In genomic region chr16:129075-129474, GRCh38 we compare ENCODE assay signal across 25 cellular contexts. TPM values are rescaled to one million over a fixed set of nuclear protein-coding genes. Genes with fewer than 3 reads are reported as not detected.
DNase-seq lines count a peak whose midpoint lies in the region; ATAC-seq and TF ChIP-seq lines count a peak whose summit lies in the region.
"Had no signal": no experiment of that assay in that cellular context is flagged by ENCODE, and none has a peak within 500 bp of the region (broad histone marks: within the 10 kb centered on the region; RNA-seq: fewer than 3 reads in every experiment).

No MANE protein-coding gene starts in this region.

- H3K36me3 Mint-ChIP-seq in CD8-positive, alpha-beta T cell: peaks cover 14% of the 10 kb centered on the region
- H3K36me3 Mint-ChIP-seq in activated CD8-positive, alpha-beta T cell treated with anti-CD3 and anti-CD28 coated beads, Interleukin-2, amount 10 ng/mL, durations not matched to agents 7 days and 5 days (ENCODE audit: low read depth): peaks cover 4% of the 10 kb centered on the region
- no peaks in the 10 kb centered on the region for H3K36me3 Mint-ChIP-seq in natural killer cell treated with Interleukin-12 subunit alpha and Interleukin-12 subunit beta and Interleukin-15 and Interleukin-18, amount 100 ng/mL, for 72 hours
- H3K36me3 Mint-ChIP-seq in HFFc6 (ENCODE audit: low read depth): peaks cover 4% of the 10 kb centered on the region; the same call in 1 of the 2 replicates

- no peaks in the 10 kb centered on the region for H3K27me3 ChIP-seq in CD8-positive, alpha-beta T cell (ENCODE audit: insufficient read depth, low read length)
- no peaks in the 10 kb centered on the region for H3K27me3 ChIP-seq in Peyer's patch
- H3K27me3 ChIP-seq: BLaER1 treated with 17β-estradiol and CSF1 and Interleukin-3, amounts not matched to agents 10 nM and 100 nM had no signal

- POLR2A ChIA-PET in CD8-positive, alpha-beta T cell (lab: Charles Lee): no interaction called here
- POLR2A ChIA-PET in activated CD8-positive, alpha-beta T cell treated with anti-CD3 and anti-CD28 coated beads, Interleukin-2, amount 10 ng/mL, durations not matched to agents 7 days and 5 days (lab: Charles Lee): interaction anchor here (0.6 kb wide), 1 partner anchor 81 kb away, joined by 3 read pairs; no protein-coding TSS in a partner anchor

- H3K9me3 ChIP-seq in CD8-positive, alpha-beta T cell (ENCODE audit: low read length): no peaks in the 10 kb centered on the region
- no peaks in the 10 kb centered on the region for H3K9me3 ChIP-seq in Peyer's patch
- H3K9me3 ChIP-seq: BLaER1 treated with 17β-estradiol and CSF1 and Interleukin-3, amounts not matched to agents 10 nM and 100 nM had no signal

- DNase-seq in CD8-positive, alpha-beta T cell: no peak
- DNase-seq in Jurkat, Clone E6-1 (ENCODE audit: low read depth, low spot score): peak; percentile 53
- DNase-seq in activated CD8-positive, alpha-beta T cell treated with anti-CD3 and anti-CD28 coated beads, Interleukin-2, amount 10 ng/mL, durations not matched to agents 7 days and 5 days: no peak
- DNase-seq in natural killer cell treated with Interleukin-12 subunit alpha and Interleukin-12 subunit beta and Interleukin-15 and Interleukin-18, amount 100 ng/mL, for 72 hours (ENCODE audit: low spot score): no peak
- DNase-seq in HFFc6 (no peak), GM10266 (ENCODE audit: extremely low spot score) (no peak), Peyer's patch (no peak)
- no peak for DNase-seq in stimulated activated CD8-positive, alpha-beta memory T cell treated with anti-CD3 and anti-CD28 coated beads, Interleukin-4, amount 100 ng/mL, for 48 hours
- DNase-seq: DMS79 treated with DMSO at 0.1 percent for 48 hours, GM23248, HCEC 1CT, NCI-H1092 treated with DMSO at 0.1 percent for 48 hours, NCI-H146, NCI-H2081, NCI-H2171 treated with DMSO at 0.1 percent for 48 hours, NCI-H446 treated with DMSO at 0.1 percent for 48 hours, NCI-H69, SHP77 had no signal

- TF ChIP-seq CTCF in CD8-positive, alpha-beta T cell (IDR thresholded peaks at IDR 0.05): no peak
- TF ChIP-seq CTCF in HFFc6 (IDR thresholded peaks at IDR 0.05) (no peak), GM10266 (IDR thresholded peaks at IDR 0.05; ENCODE audit: control insufficient read depth, insufficient read depth, low read depth, missing control alignments) (no peak), Peyer's patch (IDR thresholded peaks at IDR 0.05) (no peak)

- no peak for TF ChIP-seq POLR2A in Peyer's patch (IDR thresholded peaks at IDR 0.05)

- H3K27me3 Mint-ChIP-seq in CD8-positive, alpha-beta T cell (ENCODE audit: low read depth): no peaks in the 10 kb centered on the region
- H3K27me3 Mint-ChIP-seq in activated CD8-positive, alpha-beta T cell treated with anti-CD3 and anti-CD28 coated beads, Interleukin-2, amount 10 ng/mL, durations not matched to agents 7 days and 5 days (ENCODE audit: low read depth): no peaks in the 10 kb centered on the region
- no peaks in the 10 kb centered on the region for H3K27me3 Mint-ChIP-seq in natural killer cell treated with Interleukin-12 subunit alpha and Interleukin-12 subunit beta and Interleukin-15 and Interleukin-18, amount 100 ng/mL, for 72 hours
- H3K27me3 Mint-ChIP-seq in HFFc6 (ENCODE audit: insufficient read depth): no peaks in the 10 kb centered on the region; the same call in 1 of the 2 replicates
- H3K27me3 Mint-ChIP-seq: IgD-negative memory B cell had no signal

- intact Hi-C loops in CD8-positive, alpha-beta T cell (cut with DNase I, micrococcal nuclease): no loop called here

- peaks cover 36% of the 10 kb centered on the region for H3K4me1 Mint-ChIP-seq in CD8-positive, alpha-beta T cell (ENCODE audit: low read depth)
- H3K4me1 Mint-ChIP-seq in activated CD8-positive, alpha-beta T cell treated with anti-CD3 and anti-CD28 coated beads, Interleukin-2, amount 10 ng/mL, durations not matched to agents 7 days and 5 days (ENCODE audit: low read depth): peaks cover 27% of the 10 kb centered on the region
- H3K4me1 Mint-ChIP-seq in natural killer cell treated with Interleukin-12 subunit alpha and Interleukin-12 subunit beta and Interleukin-15 and Interleukin-18, amount 100 ng/mL, for 72 hours (ENCODE audit: low read depth in 2 of 2): peaks cover 32 to 38% of the 10 kb centered on the region in 2 donors
- peaks cover 10% of the 10 kb centered on the region for H3K4me1 Mint-ChIP-seq in HFFc6 (ENCODE audit: low read depth)

- H3K36me3 ChIP-seq in CD8-positive, alpha-beta T cell (ENCODE audit: insufficient read depth, low read length): no peaks in the 10 kb centered on the region
- no peaks in the 10 kb centered on the region for H3K36me3 ChIP-seq in Peyer's patch

- H3K4me3 Mint-ChIP-seq in CD8-positive, alpha-beta T cell: no peak overlapping the region
- no peak overlapping the region for H3K4me3 Mint-ChIP-seq in activated CD8-positive, alpha-beta T cell treated with anti-CD3 and anti-CD28 coated beads, Interleukin-2, amount 10 ng/mL, durations not matched to agents 7 days and 5 days
- no peak overlapping the region for H3K4me3 Mint-ChIP-seq in natural killer cell treated with Interleukin-12 subunit alpha and Interleukin-12 subunit beta and Interleukin-15 and Interleukin-18, amount 100 ng/mL, for 72 hours
- H3K4me3 Mint-ChIP-seq in HFFc6: no peak overlapping the region
- H3K4me3 Mint-ChIP-seq: IgD-negative memory B cell had no signal

- H3K4me3 ChIP-seq in CD8-positive, alpha-beta T cell (ENCODE audit: low read depth, low read length): no peak overlapping the region
- no peak overlapping the region for H3K4me3 ChIP-seq in Jurkat, Clone E6-1 (ENCODE audit: low read length)
- no peak overlapping the region for H3K4me3 ChIP-seq in Peyer's patch
- H3K4me3 ChIP-seq: BLaER1 treated with 17β-estradiol and CSF1 and Interleukin-3, amounts not matched to agents 10 nM and 100 nM; GM23248; SK-N-MC had no signal

- H3K4me1 ChIP-seq in CD8-positive, alpha-beta T cell (ENCODE audit: insufficient read depth, low read length): peaks cover 12% of the 10 kb centered on the region
- no peaks in the 10 kb centered on the region for H3K4me1 ChIP-seq in Peyer's patch

- peak overlapping the region; percentile 39 for H3K27ac Mint-ChIP-seq in CD8-positive, alpha-beta T cell
- no peak overlapping the region for H3K27ac Mint-ChIP-seq in activated CD8-positive, alpha-beta T cell treated with anti-CD3 and anti-CD28 coated beads, Interleukin-2, amount 10 ng/mL, durations not matched to agents 7 days and 5 days
- peak overlapping the region; percentile 21 to 54 for H3K27ac Mint-ChIP-seq in natural killer cell treated with Interleukin-12 subunit alpha and Interleukin-12 subunit beta and Interleukin-15 and Interleukin-18, amount 100 ng/mL, for 72 hours
- H3K27ac Mint-ChIP-seq in HFFc6: no peak overlapping the region
- H3K27ac Mint-ChIP-seq: IgD-negative memory B cell had no signal

- CTCF ChIA-PET in CD8-positive, alpha-beta T cell (lab: Charles Lee): interaction anchor here (1.0 to 2.6 kb wide), 4 partner anchors 12 to 233 kb away, joined by 3 to 5 read pairs (median 4); no protein-coding TSS in a partner anchor
- CTCF ChIA-PET in activated CD8-positive, alpha-beta T cell treated with anti-CD3 and anti-CD28 coated beads, Interleukin-2, amount 10 ng/mL, durations not matched to agents 7 days and 5 days (lab: Charles Lee): interaction anchor here (1.3 kb wide), 1 partner anchor 22 kb away, joined by 4 read pairs; no protein-coding TSS in a partner anchor

- no peaks in the 10 kb centered on the region for H3K9me3 Mint-ChIP-seq in CD8-positive, alpha-beta T cell
- H3K9me3 Mint-ChIP-seq in activated CD8-positive, alpha-beta T cell treated with anti-CD3 and anti-CD28 coated beads, Interleukin-2, amount 10 ng/mL, durations not matched to agents 7 days and 5 days (ENCODE audit: insufficient read depth): no peaks in the 10 kb centered on the region
- no peaks in the 10 kb centered on the region for H3K9me3 Mint-ChIP-seq in natural killer cell treated with Interleukin-12 subunit alpha and Interleukin-12 subunit beta and Interleukin-15 and Interleukin-18, amount 100 ng/mL, for 72 hours
- H3K9me3 Mint-ChIP-seq in HFFc6: no peaks in the 10 kb centered on the region
- H3K9me3 Mint-ChIP-seq: IgD-negative memory B cell had no signal

- H3K27ac ChIP-seq in CD8-positive, alpha-beta T cell (ENCODE audit: low read depth, low read length): no peak overlapping the region
- H3K27ac ChIP-seq in Peyer's patch: no peak overlapping the region
- H3K27ac ChIP-seq: BLaER1 treated with 17β-estradiol and CSF1 and Interleukin-3, amounts not matched to agents 10 nM and 100 nM; GM23248; SK-N-MC had no signal

- no peak for ATAC-seq in CD8-positive, alpha-beta T cell
- ATAC-seq in activated CD8-positive, alpha-beta T cell treated with anti-CD3 and anti-CD28 coated beads, Interleukin-2, amount 10 ng/mL, durations not matched to agents 7 days and 5 days: peak; percentile 55
- ATAC-seq in natural killer cell treated with Interleukin-12 subunit alpha and Interleukin-12 subunit beta and Interleukin-15 and Interleukin-18, amount 100 ng/mL, for 72 hours: peak in 1 of 2 donors; percentile 48

RNA-seq across cellular contexts. Expression of gene NPRL3, which starts 9.4 kb away (rescaled TPM):
- 10 to 100 TPM; 21.5 to 24.5 TPM for total RNA-seq in CD8-positive, alpha-beta T cell
- 32.0 TPM for polyA plus RNA-seq in Jurkat, Clone E6-1 (2012; ENCODE audit: insufficient read depth, insufficient read length)
- total RNA-seq in activated CD8-positive, alpha-beta T cell treated with anti-CD3 and anti-CD28 coated beads, Interleukin-2, amount 10 ng/mL, durations not matched to agents 7 days and 5 days: 10 to 100 TPM; 30.8 to 36.8 TPM
- 10 to 100 TPM; 33.3 to 68.5 TPM for total RNA-seq in natural killer cell treated with Interleukin-12 subunit alpha and Interleukin-12 subunit beta and Interleukin-15 and Interleukin-18, amount 100 ng/mL, for 72 hours
- total RNA-seq in HFFc6 (2021; fragmentation: NEBNext Ultra II Directional; extraction: Animal tissue kit (Norgen Biotek cat#: 25700)): 10 to 100 TPM; 33.9 to 40.9 (median 37.1) TPM
- 10 to 100 TPM; 13.8 to 47.9 (median 28.3) TPM for total RNA-seq in Peyer's patch

RNA-seq across cellular contexts. Expression of gene HBZ, which starts 23.4 kb away (rescaled TPM):
- not detected for total RNA-seq in CD8-positive, alpha-beta T cell
- not detected for polyA plus RNA-seq in Jurkat, Clone E6-1 (2012; ENCODE audit: insufficient read depth, insufficient read length)
- total RNA-seq in activated CD8-positive, alpha-beta T cell treated with anti-CD3 and anti-CD28 coated beads, Interleukin-2, amount 10 ng/mL, durations not matched to agents 7 days and 5 days: not detected
- total RNA-seq in natural killer cell treated with Interleukin-12 subunit alpha and Interleukin-12 subunit beta and Interleukin-15 and Interleukin-18, amount 100 ng/mL, for 72 hours: not detected
- total RNA-seq in HFFc6 (2021; fragmentation: NEBNext Ultra II Directional; extraction: Animal tissue kit (Norgen Biotek cat#: 25700)): not detected
- not detected for total RNA-seq in Peyer's patch
- total RNA-seq: G401, GM23248, LHCN-M2, OCI-LY7, RPMI7951 had no signal
- polyA plus RNA-seq: GM23248, IgD-negative memory B cell had no signal

RNA-seq across cellular contexts. Expression of gene HBM, which starts 36.7 kb away (rescaled TPM):
- total RNA-seq in CD8-positive, alpha-beta T cell: not detected
- not detected for polyA plus RNA-seq in Jurkat, Clone E6-1 (2012; ENCODE audit: insufficient read depth, insufficient read length)
- total RNA-seq in activated CD8-positive, alpha-beta T cell treated with anti-CD3 and anti-CD28 coated beads, Interleukin-2, amount 10 ng/mL, durations not matched to agents 7 days and 5 days: not detected
- not detected for total RNA-seq in natural killer cell treated with Interleukin-12 subunit alpha and Interleukin-12 subunit beta and Interleukin-15 and Interleukin-18, amount 100 ng/mL, for 72 hours
- total RNA-seq in HFFc6 (2021; fragmentation: NEBNext Ultra II Directional; extraction: Animal tissue kit (Norgen Biotek cat#: 25700)): not detected
- total RNA-seq in Peyer's patch: not detected
- total RNA-seq: G401, GM23248, LHCN-M2, OCI-LY7, RPMI7951 had no signal
- polyA plus RNA-seq: GM23248, IgD-negative memory B cell had no signal

RNA-seq across cellular contexts. Expression of gene HBA2, which starts 43.6 kb away (rescaled TPM):
- not detected for total RNA-seq in CD8-positive, alpha-beta T cell
- 6.8 TPM for polyA plus RNA-seq in Jurkat, Clone E6-1 (2012; ENCODE audit: insufficient read depth, insufficient read length)
- not detected for total RNA-seq in activated CD8-positive, alpha-beta T cell treated with anti-CD3 and anti-CD28 coated beads, Interleukin-2, amount 10 ng/mL, durations not matched to agents 7 days and 5 days
- not detected for total RNA-seq in natural killer cell treated with Interleukin-12 subunit alpha and Interleukin-12 subunit beta and Interleukin-15 and Interleukin-18, amount 100 ng/mL, for 72 hours
- total RNA-seq in HFFc6 (2021; fragmentation: NEBNext Ultra II Directional; extraction: Animal tissue kit (Norgen Biotek cat#: 25700)): not detected
- total RNA-seq in Peyer's patch: 1 to 10 TPM in 1 of 4 donors, not detected in 3; 9.1 TPM
- total RNA-seq: G401, GM23248, LHCN-M2, OCI-LY7, RPMI7951 had no signal
- polyA plus RNA-seq: GM23248 had no signal

RNA-seq across cellular contexts. Expression of gene HBA1, which starts 47.4 kb away (rescaled TPM):
- under 1 TPM in 1 of 2 experiments, not detected in 1; 0.68 TPM for total RNA-seq in CD8-positive, alpha-beta T cell
- polyA plus RNA-seq in Jurkat, Clone E6-1 (2012; ENCODE audit: insufficient read depth, insufficient read length): not detected
- not detected for total RNA-seq in activated CD8-positive, alpha-beta T cell treated with anti-CD3 and anti-CD28 coated beads, Interleukin-2, amount 10 ng/mL, durations not matched to agents 7 days and 5 days
- total RNA-seq in natural killer cell treated with Interleukin-12 subunit alpha and Interleukin-12 subunit beta and Interleukin-15 and Interleukin-18, amount 100 ng/mL, for 72 hours: 1 to 10 TPM in 1 of 2 donors, not detected in 1; 4.6 TPM
- not detected for total RNA-seq in HFFc6 (2021; fragmentation: NEBNext Ultra II Directional; extraction: Animal tissue kit (Norgen Biotek cat#: 25700))
- total RNA-seq in Peyer's patch: not detected
- total RNA-seq: G401, GM23248, LHCN-M2, OCI-LY7, RPMI7951 had no signal
- polyA plus RNA-seq: GM23248 had no signal

Comparison
In these comparisons a context has a peak if more than half of its experiments do, and no peak if none do; other contexts are left out.
1. H3K27ac Mint-ChIP-seq: peak in CD8-positive, alpha-beta T cell (single experiment) and natural killer cell treated with Interleukin-12 subunit alpha and Interleukin-12 subunit beta and Interleukin-15 and Interleukin-18, amount 100 ng/mL, for 72 hours (2 of 2); none in activated CD8-positive, alpha-beta T cell treated with anti-CD3 and anti-CD28 coated beads, Interleukin-2, amount 10 ng/mL, durations not matched to agents 7 days and 5 days (single experiment) and HFFc6 (single experiment).